Comparison of ENCODE assay signal across 29 cellular contexts in genomic region chr22:32789797-32790620, GRCh38. TPM values are rescaled to one million over a fixed set of nuclear protein-coding genes. Genes with fewer than 3 reads are reported as not detected.
DNase-seq lines count a peak whose midpoint lies in the region; ATAC-seq, FAIRE-seq and TF ChIP-seq lines count a peak whose summit lies in the region.
"Had no signal": no experiment of that assay in that cellular context is flagged by ENCODE, and none has a peak within 500 bp of the region (broad histone marks: within the 10 kb centered on the region; RNA-seq: fewer than 3 reads in every experiment).

No MANE protein-coding gene starts in this region.

- H2BK5ac ChIP-seq in trophoblast cell (ENCODE audit: low read depth, low read length, poor library complexity), result peak overlapping the region; percentile 84

- H3K14ac ChIP-seq in trophoblast cell (ENCODE audit: low read length), result peak overlapping the region; percentile 72

- no peak overlapping the region for H3K27ac ChIP-seq in kidney (ENCODE audit: low read depth in 2 of 2, low read length in 2 of 2)
- peak overlapping the region; percentile 94 for H3K27ac ChIP-seq in trophoblast cell (ENCODE audit: low read depth, low read length)
- peak overlapping the region; percentile 52 for H3K27ac ChIP-seq in upper lobe of right lung
- H3K27ac ChIP-seq in SJCRH30, result no peak overlapping the region
- H3K27ac ChIP-seq: neutrophil had no signal

- peak; percentile 6 for FAIRE-seq in kidney (lab: Jason Lieb, UNC)
- FAIRE-seq: D721Med, GM12891, RCC 7860 had no signal

- peak overlapping the region; percentile 91 for H2BK120ac ChIP-seq in trophoblast cell (ENCODE audit: insufficient read depth, low read length, poor library complexity)

- H3K9me3 ChIP-seq in kidney (ENCODE audit: control insufficient read depth in 1 of 2, low read length in 2 of 2) (no peaks in the 10 kb centered on the region), trophoblast cell (ENCODE audit: insufficient read depth, low read depth, low read length) (no peaks in the 10 kb centered on the region), upper lobe of right lung (no peaks in the 10 kb centered on the region), SJCRH30 (replicated peaks) (no peaks in the 10 kb centered on the region)
- H3K9me3 ChIP-seq: neutrophil had no signal

- no peak overlapping the region for H3K4me2 ChIP-seq in trophoblast cell (ENCODE audit: low read length)

- DNase-seq in WTC11 (ENCODE audit: low spot score), result no peak
- DNase-seq in kidney, result no peak
- DNase-seq in trophoblast cell, result peak in 1 of 2 donors; percentile 19
- no peak for DNase-seq in upper lobe of right lung
- no peak for DNase-seq in SJCRH30
- DNase-seq in T-helper 9 cell, result no peak
- DNase-seq in NCI-H774 (lab: John Stamatoyannopoulos, UW), result no peak
- DNase-seq: activated CD4-positive, alpha-beta T cell treated with anti-CD3 and anti-CD28 coated beads, Interleukin-2, amount 50 U/mL, for 1 hour; activated T-cell treated with anti-CD3 and anti-CD28 coated beads, Interleukin-2, amount 50 U/mL, for 4 hours; effector memory CD8-positive, alpha-beta T cell; EL; foreskin melanocyte; naive B cell; NCI-H1092; NCI-H187; NCI-H2171 treated with DMSO at 0.1 percent for 48 hours; NCI-H524; SIG-M5; stimulated activated naive CD8-positive, alpha-beta T cell treated with anti-CD3 and anti-CD28 coated beads, Interleukin-15, amount 100 ng/mL, for 72 hours; SW 1271; T1000 had no signal

- H3K27me3 ChIP-seq in trophoblast cell (ENCODE audit: insufficient read depth, low read length) (no peaks in the 10 kb centered on the region), upper lobe of right lung (no peaks in the 10 kb centered on the region), SJCRH30 (no peaks in the 10 kb centered on the region)
- H3K27me3 ChIP-seq: neutrophil had no signal

- peak overlapping the region; percentile 90 for H2AK5ac ChIP-seq in trophoblast cell (ENCODE audit: low read length)

- H4K8ac ChIP-seq in trophoblast cell (ENCODE audit: low read depth, low read length), result peak overlapping the region; percentile 64

- H2BK12ac ChIP-seq in trophoblast cell (ENCODE audit: low read length), result peak overlapping the region; percentile 97

- no peak overlapping the region for H4K12ac ChIP-seq in trophoblast cell (ENCODE audit: low read depth, low read length)

- H3K27ac Mint-ChIP-seq in WTC11, result no peak overlapping the region
- H3K27ac Mint-ChIP-seq: CD14-positive monocyte; effector memory CD8-positive, alpha-beta T cell; IgD-negative memory B cell; memory B cell had no signal

- ATAC-seq in WTC11 (no peak), upper lobe of right lung (peak; percentile 27)
- ATAC-seq: activated T-cell treated with anti-CD3 and anti-CD28 coated beads, Interleukin-2, amount 50 U/mL, for 4 hours; effector memory CD8-positive, alpha-beta T cell; stimulated activated naive CD8-positive, alpha-beta T cell treated with anti-CD3 and anti-CD28 coated beads, Interleukin-15, amount 100 ng/mL, for 72 hours had no signal

- H3K36me3 ChIP-seq in kidney (ENCODE audit: control insufficient read depth in 1 of 2, insufficient read depth in 2 of 2, low read length in 2 of 2), result no peaks in the 10 kb centered on the region
- no peaks in the 10 kb centered on the region for H3K36me3 ChIP-seq in trophoblast cell (ENCODE audit: control insufficient read depth in 1 of 2, insufficient read depth in 2 of 2, low read length in 2 of 2)
- no peaks in the 10 kb centered on the region for H3K36me3 ChIP-seq in upper lobe of right lung
- no peaks in the 10 kb centered on the region for H3K36me3 ChIP-seq in SJCRH30
- H3K36me3 ChIP-seq: neutrophil had no signal

- peaks cover 2% of the 10 kb centered on the region for H3K79me2 ChIP-seq in trophoblast cell (ENCODE audit: control insufficient read depth, insufficient read depth, low read length, poor library complexity)

- POLR2A ChIA-PET in WTC11 (lab: Charles Lee), result no interaction called here

- peaks cover 4% of the 10 kb centered on the region; the same call in 1 of the 2 replicates for H3K9me3 Mint-ChIP-seq in WTC11
- H3K9me3 Mint-ChIP-seq: activated T-cell treated with anti-CD3 and anti-CD28 coated beads, Interleukin-2, amount 50 U/mL, for 4 hours; CD14-positive monocyte; effector memory CD8-positive, alpha-beta T cell; IgD-negative memory B cell; memory B cell; stimulated activated naive CD8-positive, alpha-beta T cell treated with anti-CD3 and anti-CD28 coated beads, Interleukin-15, amount 100 ng/mL, for 72 hours had no signal

- H3K4me3 ChIP-seq in kidney (ENCODE audit: low read length in 2 of 2), result no peak overlapping the region
- no peak overlapping the region for H3K4me3 ChIP-seq in trophoblast cell (ENCODE audit: low read depth, low read length)
- no peak overlapping the region for H3K4me3 ChIP-seq in upper lobe of right lung
- no peak overlapping the region for H3K4me3 ChIP-seq in SJCRH30
- H3K4me3 ChIP-seq: coronary artery had no signal

- H3K9ac ChIP-seq in kidney (ENCODE audit: low read length in 2 of 2), result no peak overlapping the region
- no peak overlapping the region for H3K9ac ChIP-seq in trophoblast cell (ENCODE audit: low read length)

- peak overlapping the region; percentile 58 for H3K4ac ChIP-seq in trophoblast cell (ENCODE audit: low read depth, low read length)

- no peak overlapping the region for H3K4me3 Mint-ChIP-seq in WTC11
- H3K4me3 Mint-ChIP-seq: activated T-cell treated with anti-CD3 and anti-CD28 coated beads, Interleukin-2, amount 50 U/mL, for 4 hours; CD14-positive monocyte; effector memory CD8-positive, alpha-beta T cell; IgD-negative memory B cell; memory B cell; naive B cell; stimulated activated naive CD8-positive, alpha-beta T cell treated with anti-CD3 and anti-CD28 coated beads, Interleukin-15, amount 100 ng/mL, for 72 hours had no signal

- peaks cover 26% of the 10 kb centered on the region for H3K79me1 ChIP-seq in trophoblast cell (ENCODE audit: low read length)

- H3K4me1 ChIP-seq in kidney (ENCODE audit: control insufficient read depth in 1 of 2, insufficient read depth in 1 of 2, low read depth in 1 of 2, low read length in 2 of 2) (peaks cover 0 to 5% of the 10 kb centered on the region in 2 donors), trophoblast cell (ENCODE audit: control insufficient read depth in 1 of 2, insufficient read depth in 2 of 2, low read length in 2 of 2) (peaks cover 7 to 19% of the 10 kb centered on the region in 2 experiments), upper lobe of right lung (no peaks in the 10 kb centered on the region), SJCRH30 (no peaks in the 10 kb centered on the region)

- H3K36me3 Mint-ChIP-seq in WTC11, result no peaks in the 10 kb centered on the region
- H3K36me3 Mint-ChIP-seq: CD14-positive monocyte, IgD-negative memory B cell, memory B cell, naive B cell had no signal

- H3K23ac ChIP-seq in trophoblast cell (ENCODE audit: low read length), result no peak overlapping the region

- H4K91ac ChIP-seq in trophoblast cell (ENCODE audit: low read depth, low read length), result peak overlapping the region; percentile 65

- intact Hi-C loops in kidney (cut with DNase I) (loop anchor here (10.0 kb wide), 1 partner anchor 135 kb away; no protein-coding TSS in a partner anchor), upper lobe of right lung (cut with DNase I) (loop anchor here (10.0 kb wide), 1 partner anchor 125 kb away; no protein-coding TSS in a partner anchor)

- TF ChIP-seq CTCF in WTC11 (IDR thresholded peaks at IDR 0.05), result no peak
- no peak for TF ChIP-seq CTCF in kidney (IDR thresholded peaks at IDR 0.05; ENCODE audit: borderline replicate concordance, extremely low read depth, insufficient read depth)
- TF ChIP-seq CTCF in upper lobe of right lung (IDR thresholded peaks at IDR 0.05), result no peak

- H3K18ac ChIP-seq in trophoblast cell (ENCODE audit: low read length), result peak overlapping the region; percentile 35

- H3K27me3 Mint-ChIP-seq in WTC11 (ENCODE audit: low read depth), result no peaks in the 10 kb centered on the region

- WGBS in trophoblast cell (ENCODE audit: extremely low coverage, insufficient coverage, insufficient read length), result no CpG with 5 or more reads among the region's 9 CpGs

- CTCF ChIA-PET in WTC11 (lab: Charles Lee), result interaction anchor here (2.1 kb wide), 1 partner anchor 14 kb away, joined by 9 read pairs; no protein-coding TSS in a partner anchor

- H3K4me1 Mint-ChIP-seq in WTC11, result peaks cover 7% of the 10 kb centered on the region
- H3K4me1 Mint-ChIP-seq: CD14-positive monocyte; IgD-negative memory B cell; memory B cell; naive B cell; stimulated activated naive CD8-positive, alpha-beta T cell treated with anti-CD3 and anti-CD28 coated beads, Interleukin-15, amount 100 ng/mL, for 72 hours had no signal

- no peak overlapping the region for H2AFZ ChIP-seq in trophoblast cell (ENCODE audit: insufficient read depth, low read length, poor library complexity)

TF ChIP-seq in WTC11, 78 proteins besides CTCF, POLR2A, EP300 and RAD21 (continues in another document):
- no peak for TF ChIP-seq SP1 (CRISPR knock-in tag; conservative IDR thresholded peaks at IDR 0.05)
- TF ChIP-seq STAT6 (CRISPR knock-in tag; conservative IDR thresholded peaks at IDR 0.05; ENCODE audit: low read depth), result no peak

RNA-seq across cellular contexts. Expression of gene TIMP3, which starts 11.5 kb away (rescaled TPM):
- total RNA-seq in WTC11 (2021), result 3.3 to 4.0 TPM (median 4.0 TPM) in 3 replicates
- 818 TPM for total RNA-seq in kidney
- polyA plus RNA-seq in kidney (ENCODE audit: insufficient read depth, low read depth, low replicate concordance), result 198 TPM
- 973 and 1,084 TPM in 2 replicates for polyA plus RNA-seq in trophoblast cell (2013)
- 749 TPM for total RNA-seq in upper lobe of right lung
- 33.0 and 35.0 TPM in 2 replicates for total RNA-seq in SJCRH30 (2014; rRNA removed; shearing (Covaris generic))
- polyA plus RNA-seq: CD14-positive monocyte, IgD-negative memory B cell had no signal

Comparison
In these comparisons a context has a peak if more than half of its experiments do, and no peak if none do; other contexts are left out.
1. H3K27ac ChIP-seq: peak in trophoblast cell (single experiment) and upper lobe of right lung (single experiment); none in kidney (0 of 2) and SJCRH30 (single experiment).
2. RNA of gene TIMP3, which starts 11.5 kb away (total RNA-seq): 818 TPM in kidney (single experiment) and 749 TPM in upper lobe of right lung (single experiment); 33.0 to 35.0 TPM in SJCRH30 and 3.3 to 4.0 TPM in WTC11; every median in the first group is over 10 times any median in the second.